In genomic region chr1:114094675-114095074, GRCh38 we compare ENCODE assay signal across 20 cellular contexts. TPM values are rescaled to one million over a fixed set of nuclear protein-coding genes. Genes with fewer than 3 reads are reported as not detected.
"Had no signal": no experiment of that assay in that cellular context is flagged by ENCODE, and none has a peak within 500 bp of the region (broad histone marks: within the 10 kb centered on the region; RNA-seq: fewer than 3 reads in every experiment).

No MANE protein-coding gene starts in this region.

- H3K27me3 Mint-ChIP-seq: activated naive CD4-positive, alpha-beta T cell treated with anti-CD3 and anti-CD28 coated beads, Interleukin-2, amount 50 U/mL, for 24 hours had no signal

- H3K4me3 Mint-ChIP-seq: activated CD4-positive, alpha-beta T cell treated with anti-CD3 and anti-CD28 coated beads for 36 hours; activated CD8-positive, alpha-beta T cell treated with anti-CD3 and anti-CD28 coated beads for 36 hours; activated naive CD4-positive, alpha-beta T cell treated with anti-CD3 and anti-CD28 coated beads, Interleukin-2, amount 50 U/mL, for 24 hours; activated T-cell treated with anti-CD3 and anti-CD28 coated beads, Interleukin-2, amount 50 U/mL, for 72 hours; T-cell had no signal

- H3K4me1 Mint-ChIP-seq: activated CD4-positive, alpha-beta T cell treated with anti-CD3 and anti-CD28 coated beads for 36 hours; T-cell had no signal

- H3K36me3 Mint-ChIP-seq: activated naive CD4-positive, alpha-beta T cell treated with anti-CD3 and anti-CD28 coated beads, Interleukin-2, amount 50 U/mL, for 24 hours; T-cell had no signal

- ATAC-seq: activated CD4-positive, alpha-beta T cell treated with anti-CD3 and anti-CD28 coated beads for 36 hours; activated CD8-positive, alpha-beta T cell treated with anti-CD3 and anti-CD28 coated beads for 36 hours; activated T-cell treated with anti-CD3 and anti-CD28 coated beads, Interleukin-2, amount 50 U/mL, for 72 hours; T-cell had no signal

- H3K27ac Mint-ChIP-seq: activated CD4-positive, alpha-beta T cell treated with anti-CD3 and anti-CD28 coated beads for 36 hours; activated CD8-positive, alpha-beta T cell treated with anti-CD3 and anti-CD28 coated beads for 36 hours; activated naive CD4-positive, alpha-beta T cell treated with anti-CD3 and anti-CD28 coated beads, Interleukin-2, amount 50 U/mL, for 24 hours; activated T-cell treated with anti-CD3 and anti-CD28 coated beads, Interleukin-2, amount 50 U/mL, for 72 hours; activated T-helper 2 cell treated with anti-CD3 and anti-CD28 coated beads, Interferon-gamma antibody, Interleukin-2, Interleukin-4, amounts not matched to agents 10 μg/mL and 5 μg/mL and 100 μg/mL, durations not matched to agents 14 hours and 24 hours and 36 hours; T-cell had no signal

- H3K27ac ChIP-seq: VCaP had no signal

- H3K9me3 Mint-ChIP-seq: activated CD8-positive, alpha-beta T cell treated with anti-CD3 and anti-CD28 coated beads for 36 hours; activated naive CD4-positive, alpha-beta T cell treated with anti-CD3 and anti-CD28 coated beads, Interleukin-2, amount 50 U/mL, for 24 hours; activated T-cell treated with anti-CD3 and anti-CD28 coated beads, Interleukin-2, amount 50 U/mL, for 72 hours; activated T-helper 2 cell treated with anti-CD3 and anti-CD28 coated beads, Interferon-gamma antibody, Interleukin-2, Interleukin-4, amounts not matched to agents 10 μg/mL and 5 μg/mL and 100 μg/mL, durations not matched to agents 14 hours and 24 hours and 36 hours; T-cell had no signal

- DNase-seq: activated CD4-positive, alpha-beta T cell treated with anti-CD3 and anti-CD28 coated beads for 36 hours; activated CD8-positive, alpha-beta memory T cell treated with anti-CD3 and anti-CD28 coated beads, Interleukin-2, amount 50 U/mL, for 4 hours; activated CD8-positive, alpha-beta T cell treated with anti-CD3 and anti-CD28 coated beads for 36 hours; activated naive CD4-positive, alpha-beta T cell; activated T-cell treated with anti-CD3 and anti-CD28 coated beads, Interleukin-2, amount 50 U/mL, for 72 hours; amniotic stem cell; cerebellar nuclear complex; Karpas-422; NCI-H1105 treated with DMSO at 0.1 percent for 48 hours; NCI-H1436 treated with DMSO at 0.1 percent for 48 hours; NCI-H187; NCI-H2081; NCI-H446; NCI-H524; SHP77 treated with DMSO at 0.1 percent for 48 hours; T-cell; T-helper 2 cell had no signal

RNA-seq across cellular contexts. Expression of gene SYT6, which starts 59.0 kb away (rescaled TPM):
- total RNA-seq: activated CD4-positive, alpha-beta T cell treated with anti-CD3 and anti-CD28 coated beads for 36 hours; activated CD8-positive, alpha-beta T cell treated with anti-CD3 and anti-CD28 coated beads for 36 hours; activated T-cell treated with anti-CD3 and anti-CD28 coated beads, Interleukin-2, amount 50 U/mL, for 72 hours; activated T-helper 2 cell treated with anti-CD3 and anti-CD28 coated beads, Interferon-gamma antibody, Interleukin-2, Interleukin-4, amounts not matched to agents 10 μg/mL and 5 μg/mL and 100 μg/mL, durations not matched to agents 14 hours and 24 hours and 36 hours had no signal
